Comparison of ENCODE assay signal across 2 cellular contexts in the genomic region with DNA sequence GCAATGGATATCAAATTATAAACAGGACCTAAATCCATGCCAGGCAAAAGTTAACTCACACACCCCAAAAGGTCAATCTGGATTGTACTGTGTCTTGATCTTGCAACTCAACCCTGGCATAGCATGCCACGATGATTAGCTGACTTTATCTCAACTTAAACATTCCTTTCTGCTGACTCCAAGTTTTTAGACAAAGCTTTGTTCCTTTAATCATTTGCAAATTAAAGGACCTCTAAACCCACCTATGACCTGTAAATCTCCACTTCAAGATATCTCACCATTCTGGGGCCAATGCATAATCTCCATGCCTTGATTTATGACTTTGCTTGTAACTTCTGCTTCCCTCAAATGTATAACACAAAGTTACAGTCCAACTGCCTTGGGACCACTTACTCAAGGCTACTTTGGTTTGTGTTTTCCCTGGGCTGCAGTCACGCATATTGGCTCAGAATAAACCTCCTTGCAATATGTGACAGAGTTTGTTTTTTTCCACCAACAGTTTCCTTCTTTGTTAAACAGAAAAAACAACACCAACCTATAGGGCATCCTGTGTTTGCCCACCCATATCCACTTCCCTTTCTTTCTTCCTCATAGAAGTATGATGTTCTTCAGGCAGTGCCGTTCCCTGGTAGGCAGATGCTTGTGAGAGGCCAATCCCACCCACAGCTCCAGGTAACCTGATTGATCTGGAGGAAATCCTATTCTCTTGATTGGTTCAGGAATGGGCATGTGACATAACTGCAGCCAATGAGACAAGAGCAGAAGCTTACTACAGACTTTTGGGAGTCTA.
A peak's percentile ranks its signal among the peaks of the same experiment; 100 is the strongest.
TF ChIP-seq lines count a peak whose summit lies in the region.

No MANE protein-coding gene starts in this region.

TF ChIP-seq in A549, 52 proteins besides CTCF, POLR2A, EP300 and RAD21:
- TF ChIP-seq MAFK (IDR thresholded peaks at IDR 0.05; ENCODE audit: partially characterized antibody): peak; percentile 48
- TF ChIP-seq HOXB5 (CRISPR knock-in tag; IDR thresholded peaks at IDR 0.05): no peak

TF ChIP-seq in H1, 55 proteins besides CTCF, POLR2A, EP300 and RAD21:
- TF ChIP-seq SAP30 (IDR thresholded peaks at IDR 0.05; ENCODE audit: insufficient read depth, insufficient replicate concordance, low read length) (no peak), POLR2AphosphoS5 (IDR thresholded peaks at IDR 0.05; ENCODE audit: low read depth, low read length) (no peak), PHF8 (conservative IDR thresholded peaks at IDR 0.05; ENCODE audit: low read depth, low read length) (no peak), JUND (IDR thresholded peaks at IDR 0.05; ENCODE audit: low read length) (no peak), GABPA (IDR thresholded peaks at IDR 0.05; ENCODE audit: borderline replicate concordance, insufficient read depth, low read length) (no peak), CTBP2 (IDR thresholded peaks at IDR 0.05; ENCODE audit: borderline replicate concordance, insufficient read depth, insufficient read length, low read length) (no peak), SRF (IDR thresholded peaks at IDR 0.05; ENCODE audit: low read depth, low read length) (no peak), SP1 (IDR thresholded peaks at IDR 0.05; ENCODE audit: low read depth, low read length) (no peak), BACH1 (IDR thresholded peaks at IDR 0.05; ENCODE audit: low read length) (no peak), ASH2L (IDR thresholded peaks at IDR 0.05; ENCODE audit: low read length) (no peak), SIRT6 (IDR thresholded peaks at IDR 0.05; ENCODE audit: low read length) (no peak), RBBP5 (IDR thresholded peaks at IDR 0.05; ENCODE audit: borderline replicate concordance, low read depth, low read length) (no peak), ZNF274 (IDR thresholded peaks at IDR 0.05; ENCODE audit: borderline replicate concordance, extremely low read depth, low read length) (no peak), SP4 (IDR thresholded peaks at IDR 0.05; ENCODE audit: low read length) (no peak), FOSL1 (IDR thresholded peaks at IDR 0.05; ENCODE audit: insufficient read depth, low read depth, low read length) (no peak)
- TF ChIP-seq, protein P1, sequence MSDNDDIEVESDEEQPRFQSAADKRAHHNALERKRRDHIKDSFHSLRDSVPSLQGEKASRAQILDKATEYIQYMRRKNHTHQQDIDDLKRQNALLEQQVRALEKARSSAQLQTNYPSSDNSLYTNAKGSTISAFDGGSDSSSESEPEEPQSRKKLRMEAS (IDR thresholded peaks at IDR 0.05): no peak
- TF ChIP-seq, protein P2, sequence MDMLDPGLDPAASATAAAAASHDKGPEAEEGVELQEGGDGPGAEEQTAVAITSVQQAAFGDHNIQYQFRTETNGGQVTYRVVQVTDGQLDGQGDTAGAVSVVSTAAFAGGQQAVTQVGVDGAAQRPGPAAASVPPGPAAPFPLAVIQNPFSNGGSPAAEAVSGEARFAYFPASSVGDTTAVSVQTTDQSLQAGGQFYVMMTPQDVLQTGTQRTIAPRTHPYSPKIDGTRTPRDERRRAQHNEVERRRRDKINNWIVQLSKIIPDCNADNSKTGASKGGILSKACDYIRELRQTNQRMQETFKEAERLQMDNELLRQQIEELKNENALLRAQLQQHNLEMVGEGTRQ (IDR thresholded peaks at IDR 0.05; ENCODE audit: low read length): no peak
- TF ChIP-seq, protein P3, sequence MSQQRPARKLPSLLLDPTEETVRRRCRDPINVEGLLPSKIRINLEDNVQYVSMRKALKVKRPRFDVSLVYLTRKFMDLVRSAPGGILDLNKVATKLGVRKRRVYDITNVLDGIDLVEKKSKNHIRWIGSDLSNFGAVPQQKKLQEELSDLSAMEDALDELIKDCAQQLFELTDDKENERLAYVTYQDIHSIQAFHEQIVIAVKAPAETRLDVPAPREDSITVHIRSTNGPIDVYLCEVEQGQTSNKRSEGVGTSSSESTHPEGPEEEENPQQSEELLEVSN (IDR thresholded peaks at IDR 0.05): no peak
- TF ChIP-seq, protein P4, sequence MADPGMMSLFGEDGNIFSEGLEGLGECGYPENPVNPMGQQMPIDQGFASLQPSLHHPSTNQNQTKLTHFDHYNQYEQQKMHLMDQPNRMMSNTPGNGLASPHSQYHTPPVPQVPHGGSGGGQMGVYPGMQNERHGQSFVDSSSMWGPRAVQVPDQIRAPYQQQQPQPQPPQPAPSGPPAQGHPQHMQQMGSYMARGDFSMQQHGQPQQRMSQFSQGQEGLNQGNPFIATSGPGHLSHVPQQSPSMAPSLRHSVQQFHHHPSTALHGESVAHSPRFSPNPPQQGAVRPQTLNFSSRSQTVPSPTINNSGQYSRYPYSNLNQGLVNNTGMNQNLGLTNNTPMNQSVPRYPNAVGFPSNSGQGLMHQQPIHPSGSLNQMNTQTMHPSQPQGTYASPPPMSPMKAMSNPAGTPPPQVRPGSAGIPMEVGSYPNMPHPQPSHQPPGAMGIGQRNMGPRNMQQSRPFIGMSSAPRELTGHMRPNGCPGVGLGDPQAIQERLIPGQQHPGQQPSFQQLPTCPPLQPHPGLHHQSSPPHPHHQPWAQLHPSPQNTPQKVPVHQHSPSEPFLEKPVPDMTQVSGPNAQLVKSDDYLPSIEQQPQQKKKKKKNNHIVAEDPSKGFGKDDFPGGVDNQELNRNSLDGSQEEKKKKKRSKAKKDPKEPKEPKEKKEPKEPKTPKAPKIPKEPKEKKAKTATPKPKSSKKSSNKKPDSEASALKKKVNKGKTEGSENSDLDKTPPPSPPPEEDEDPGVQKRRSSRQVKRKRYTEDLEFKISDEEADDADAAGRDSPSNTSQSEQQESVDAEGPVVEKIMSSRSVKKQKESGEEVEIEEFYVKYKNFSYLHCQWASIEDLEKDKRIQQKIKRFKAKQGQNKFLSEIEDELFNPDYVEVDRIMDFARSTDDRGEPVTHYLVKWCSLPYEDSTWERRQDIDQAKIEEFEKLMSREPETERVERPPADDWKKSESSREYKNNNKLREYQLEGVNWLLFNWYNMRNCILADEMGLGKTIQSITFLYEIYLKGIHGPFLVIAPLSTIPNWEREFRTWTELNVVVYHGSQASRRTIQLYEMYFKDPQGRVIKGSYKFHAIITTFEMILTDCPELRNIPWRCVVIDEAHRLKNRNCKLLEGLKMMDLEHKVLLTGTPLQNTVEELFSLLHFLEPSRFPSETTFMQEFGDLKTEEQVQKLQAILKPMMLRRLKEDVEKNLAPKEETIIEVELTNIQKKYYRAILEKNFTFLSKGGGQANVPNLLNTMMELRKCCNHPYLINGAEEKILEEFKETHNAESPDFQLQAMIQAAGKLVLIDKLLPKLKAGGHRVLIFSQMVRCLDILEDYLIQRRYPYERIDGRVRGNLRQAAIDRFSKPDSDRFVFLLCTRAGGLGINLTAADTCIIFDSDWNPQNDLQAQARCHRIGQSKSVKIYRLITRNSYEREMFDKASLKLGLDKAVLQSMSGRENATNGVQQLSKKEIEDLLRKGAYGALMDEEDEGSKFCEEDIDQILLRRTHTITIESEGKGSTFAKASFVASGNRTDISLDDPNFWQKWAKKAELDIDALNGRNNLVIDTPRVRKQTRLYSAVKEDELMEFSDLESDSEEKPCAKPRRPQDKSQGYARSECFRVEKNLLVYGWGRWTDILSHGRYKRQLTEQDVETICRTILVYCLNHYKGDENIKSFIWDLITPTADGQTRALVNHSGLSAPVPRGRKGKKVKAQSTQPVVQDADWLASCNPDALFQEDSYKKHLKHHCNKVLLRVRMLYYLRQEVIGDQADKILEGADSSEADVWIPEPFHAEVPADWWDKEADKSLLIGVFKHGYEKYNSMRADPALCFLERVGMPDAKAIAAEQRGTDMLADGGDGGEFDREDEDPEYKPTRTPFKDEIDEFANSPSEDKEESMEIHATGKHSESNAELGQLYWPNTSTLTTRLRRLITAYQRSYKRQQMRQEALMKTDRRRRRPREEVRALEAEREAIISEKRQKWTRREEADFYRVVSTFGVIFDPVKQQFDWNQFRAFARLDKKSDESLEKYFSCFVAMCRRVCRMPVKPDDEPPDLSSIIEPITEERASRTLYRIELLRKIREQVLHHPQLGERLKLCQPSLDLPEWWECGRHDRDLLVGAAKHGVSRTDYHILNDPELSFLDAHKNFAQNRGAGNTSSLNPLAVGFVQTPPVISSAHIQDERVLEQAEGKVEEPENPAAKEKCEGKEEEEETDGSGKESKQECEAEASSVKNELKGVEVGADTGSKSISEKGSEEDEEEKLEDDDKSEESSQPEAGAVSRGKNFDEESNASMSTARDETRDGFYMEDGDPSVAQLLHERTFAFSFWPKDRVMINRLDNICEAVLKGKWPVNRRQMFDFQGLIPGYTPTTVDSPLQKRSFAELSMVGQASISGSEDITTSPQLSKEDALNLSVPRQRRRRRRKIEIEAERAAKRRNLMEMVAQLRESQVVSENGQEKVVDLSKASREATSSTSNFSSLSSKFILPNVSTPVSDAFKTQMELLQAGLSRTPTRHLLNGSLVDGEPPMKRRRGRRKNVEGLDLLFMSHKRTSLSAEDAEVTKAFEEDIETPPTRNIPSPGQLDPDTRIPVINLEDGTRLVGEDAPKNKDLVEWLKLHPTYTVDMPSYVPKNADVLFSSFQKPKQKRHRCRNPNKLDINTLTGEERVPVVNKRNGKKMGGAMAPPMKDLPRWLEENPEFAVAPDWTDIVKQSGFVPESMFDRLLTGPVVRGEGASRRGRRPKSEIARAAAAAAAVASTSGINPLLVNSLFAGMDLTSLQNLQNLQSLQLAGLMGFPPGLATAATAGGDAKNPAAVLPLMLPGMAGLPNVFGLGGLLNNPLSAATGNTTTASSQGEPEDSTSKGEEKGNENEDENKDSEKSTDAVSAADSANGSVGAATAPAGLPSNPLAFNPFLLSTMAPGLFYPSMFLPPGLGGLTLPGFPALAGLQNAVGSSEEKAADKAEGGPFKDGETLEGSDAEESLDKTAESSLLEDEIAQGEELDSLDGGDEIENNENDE (IDR thresholded peaks at IDR 0.05; ENCODE audit: insufficient replicate concordance, low read length): no peak
